25 cellular contexts compared by ENCODE assay signal in the genomic region with DNA sequence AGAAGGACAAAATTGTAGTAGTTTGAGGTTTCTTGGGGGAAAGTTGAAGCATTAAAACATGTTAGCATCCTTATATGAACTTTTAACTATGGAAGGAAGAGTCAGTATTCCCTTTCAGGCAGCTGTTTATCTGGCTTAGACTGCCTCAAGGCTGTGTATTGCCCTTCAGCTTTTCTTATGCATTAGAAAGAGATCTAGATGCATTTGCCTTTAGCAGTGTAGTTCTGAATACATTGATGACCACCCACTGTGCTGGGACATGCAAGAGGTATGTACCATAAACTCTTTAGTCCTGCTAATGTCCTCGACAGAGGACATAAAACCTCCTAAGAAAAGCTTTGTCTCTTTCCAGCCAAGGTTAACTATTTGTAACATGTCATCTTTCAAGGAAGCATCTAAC. TPM values are rescaled to one million over a fixed set of nuclear protein-coding genes. Genes with fewer than 3 reads are reported as not detected.
DNase-seq lines count a peak whose midpoint lies in the region; ATAC-seq and TF ChIP-seq lines count a peak whose summit lies in the region.
"Had no signal": no experiment of that assay in that cellular context is flagged by ENCODE, and none has a peak within 500 bp of the region (broad histone marks: within the 10 kb centered on the region; RNA-seq: fewer than 3 reads in every experiment).

No MANE protein-coding gene starts in this region.

- no peaks in the 10 kb centered on the region for H4K20me1 ChIP-seq in H9 (ENCODE audit: control insufficient read depth, insufficient read depth, insufficient read length)
- no peaks in the 10 kb centered on the region for H4K20me1 ChIP-seq in smooth muscle cell (ENCODE audit: low read depth)

- H3K9me3 ChIP-seq in H9 (ENCODE audit: control insufficient read depth, low read depth, low read length) (no peaks in the 10 kb centered on the region), iPS-20b (ENCODE audit: insufficient read depth, low read depth, low read length) (no peaks in the 10 kb centered on the region), smooth muscle cell (replicated peaks; ENCODE audit: low read depth) (no peaks in the 10 kb centered on the region)
- H3K9me3 ChIP-seq: ascending aorta, Peyer's patch, testis, vagina had no signal

- POLR2A ChIA-PET in WTC11 (lab: Charles Lee) = no interaction called here

- no peaks in the 10 kb centered on the region for H3K79me1 ChIP-seq in H9 (ENCODE audit: insufficient read depth, low read depth, low read length, poor library complexity, severe bottlenecking)

- H3K23ac ChIP-seq in H9 (ENCODE audit: insufficient read length, low read depth, low read length) = no peak overlapping the region

- no peaks in the 10 kb centered on the region for H3K27me3 ChIP-seq in H9 (ENCODE audit: insufficient read depth, low read length)
- H3K27me3 ChIP-seq in iPS-20b (ENCODE audit: insufficient read depth, low read length) = no peaks in the 10 kb centered on the region
- H3K27me3 ChIP-seq in smooth muscle cell (ENCODE audit: low read depth) = no peaks in the 10 kb centered on the region
- H3K27me3 ChIP-seq: ascending aorta, Peyer's patch, testis, vagina had no signal

- H3K9me3 Mint-ChIP-seq in H9 = no peaks in the 10 kb centered on the region
- no peaks in the 10 kb centered on the region for H3K9me3 Mint-ChIP-seq in WTC11
- H3K9me3 Mint-ChIP-seq: activated CD4-positive, alpha-beta memory T cell treated with anti-CD3 and anti-CD28 coated beads for 36 hours; activated naive CD8-positive, alpha-beta T cell treated with anti-CD3 and anti-CD28 coated beads for 36 hours; activated T-helper 2 cell treated with anti-CD3 and anti-CD28 coated beads, Interferon-gamma antibody, Interleukin-2, Interleukin-4, amounts not matched to agents 10 μg/mL and 5 μg/mL and 100 μg/mL, durations not matched to agents 14 hours and 24 hours and 36 hours; CD4-positive, alpha-beta memory T cell; central memory CD8-positive, alpha-beta T cell had no signal

- H3K27ac ChIP-seq in H9 (ENCODE audit: insufficient read length, low read depth, low read length) = peak overlapping the region; percentile 71
- peak overlapping the region; percentile 78 for H3K27ac ChIP-seq in iPS-20b (ENCODE audit: low read length)
- peak overlapping the region; percentile 35 for H3K27ac ChIP-seq in smooth muscle cell (ENCODE audit: low read depth)
- H3K27ac ChIP-seq: ascending aorta, epithelial cell of prostate, Peyer's patch, testis, vagina had no signal

- peaks cover 15% of the 10 kb centered on the region for H3F3A ChIP-seq in smooth muscle cell (ENCODE audit: low read depth)

- no peak overlapping the region for H3K18ac ChIP-seq in H9 (ENCODE audit: insufficient read length, low read depth, low read length)

- no peak overlapping the region for H2BK20ac ChIP-seq in H9 (ENCODE audit: low read depth, low read length, poor library complexity, severe bottlenecking)

- no CpG with 5 or more reads among the region's 1 CpG for WGBS in H9 (ENCODE audit: extremely low coverage, insufficient read length, low lambda C conversion rate)
- 43% methylated on average over 1 of the region's 1 CpG for WGBS in smooth muscle cell (ENCODE audit: low lambda C conversion rate)

- H2BK5ac ChIP-seq in H9 (ENCODE audit: insufficient read length, low read length) = no peak overlapping the region

- TF ChIP-seq CTCF in H9 (conservative IDR thresholded peaks at IDR 0.05) (no peak), WTC11 (IDR thresholded peaks at IDR 0.05) (no peak), smooth muscle cell (IDR thresholded peaks at IDR 0.05; ENCODE audit: borderline replicate concordance, insufficient read depth, poor library complexity, severe bottlenecking) (no peak)

- H3K27me3 Mint-ChIP-seq in H9 (ENCODE audit: low read depth) = no peaks in the 10 kb centered on the region
- no peaks in the 10 kb centered on the region for H3K27me3 Mint-ChIP-seq in WTC11 (ENCODE audit: low read depth)
- H3K27me3 Mint-ChIP-seq: activated CD4-positive, alpha-beta memory T cell treated with anti-CD3 and anti-CD28 coated beads for 36 hours; CD4-positive, alpha-beta memory T cell; central memory CD8-positive, alpha-beta T cell had no signal

- no peak overlapping the region for H2AK5ac ChIP-seq in H9 (ENCODE audit: insufficient read length, low read length)

- no peak overlapping the region for H3K14ac ChIP-seq in H9 (ENCODE audit: insufficient read depth, low read length)

- H4K8ac ChIP-seq in H9 (replicated peaks; ENCODE audit: insufficient read length, low read depth, low read length) = no peak overlapping the region

- H3K4me2 ChIP-seq in H9 (ENCODE audit: insufficient read depth, insufficient read length, low read length) = peak overlapping the region; percentile 53
- peak overlapping the region; percentile 95 for H3K4me2 ChIP-seq in smooth muscle cell

- peaks cover 4% of the 10 kb centered on the region for H3K23me2 ChIP-seq in H9 (ENCODE audit: insufficient read length, low read depth, low read length, poor library complexity, severe bottlenecking)

- no peak overlapping the region for H3T11ph ChIP-seq in H9 (ENCODE audit: low read length)

- H3K79me2 ChIP-seq in H9 (ENCODE audit: insufficient read depth, low read length) = peaks cover 5% of the 10 kb centered on the region; the same call in 1 of the 2 replicates
- H3K79me2 ChIP-seq in smooth muscle cell (ENCODE audit: low read depth) = peaks cover 67% of the 10 kb centered on the region

- H3K36me3 ChIP-seq in iPS-20b (ENCODE audit: insufficient read depth, low read depth, low read length) = peaks cover 38% of the 10 kb centered on the region
- peaks cover 14% of the 10 kb centered on the region for H3K36me3 ChIP-seq in smooth muscle cell (ENCODE audit: low read depth)

- peak; percentile 9; the same call in 1 of the 2 replicates for ATAC-seq in WTC11
- ATAC-seq: activated CD4-positive, CD25-positive, alpha-beta regulatory T cell treated with anti-CD3 and anti-CD28 coated beads, Interleukin-2, amount 50 U/mL, for 24 hours had no signal

- H4K91ac ChIP-seq in H9 (ENCODE audit: insufficient read length, low read depth, low read length) = no peak overlapping the region

- peak overlapping the region; percentile 86 for H3K4me3 ChIP-seq in iPS-20b (ENCODE audit: low read length)
- no peak overlapping the region for H3K4me3 ChIP-seq in smooth muscle cell
- H3K4me3 ChIP-seq: ascending aorta, Peyer's patch, testis, vagina had no signal

- H2AFZ ChIP-seq in H9 (ENCODE audit: low read length) = no peak overlapping the region
- no peak overlapping the region for H2AFZ ChIP-seq in smooth muscle cell (ENCODE audit: low read depth)

- H3K4me1 Mint-ChIP-seq in H9 = peaks cover 42% of the 10 kb centered on the region in 2 experiments
- H3K4me1 Mint-ChIP-seq in WTC11 = peaks cover 43% of the 10 kb centered on the region

- H3K4me1 ChIP-seq in H9 (ENCODE audit: insufficient read depth, low read length) (peaks cover 7% of the 10 kb centered on the region; the same call in 1 of the 2 replicates), iPS-20b (ENCODE audit: insufficient read depth, low read length) (peaks cover 42% of the 10 kb centered on the region), smooth muscle cell (ENCODE audit: low read depth) (peaks cover 27% of the 10 kb centered on the region)
- H3K4me1 ChIP-seq: testis had no signal

- no peak overlapping the region for H2BK120ac ChIP-seq in H9 (ENCODE audit: low read depth, low read length, poor library complexity, severe bottlenecking)

- H3K36me3 Mint-ChIP-seq in H9 (ENCODE audit: insufficient read depth in 1 of 3, low read depth in 3 of 3) (peaks cover 21 to 37% (median 29%) of the 10 kb centered on the region in 3 experiments), WTC11 (peaks cover 30% of the 10 kb centered on the region)

- peak overlapping the region in 1 of 2 experiments; percentile 14; a peak in 2 of 5 replicates for H3K4me3 Mint-ChIP-seq in H9
- H3K4me3 Mint-ChIP-seq in WTC11 = peak overlapping the region; percentile 51
- H3K4me3 Mint-ChIP-seq: activated CD4-positive, alpha-beta memory T cell treated with anti-CD3 and anti-CD28 coated beads for 36 hours; activated naive CD8-positive, alpha-beta T cell treated with anti-CD3 and anti-CD28 coated beads for 36 hours; central memory CD8-positive, alpha-beta T cell had no signal

- peak overlapping the region; percentile 19 for H3K9ac ChIP-seq in H9 (ENCODE audit: extremely low read depth, insufficient read length, low read length)
- H3K9ac ChIP-seq in iPS-20b (ENCODE audit: low read depth, low read length) = peak overlapping the region; percentile 63
- no peak overlapping the region for H3K9ac ChIP-seq in smooth muscle cell (ENCODE audit: low read depth)

- no peak overlapping the region for H3K4ac ChIP-seq in H9 (ENCODE audit: low read depth, low read length)

- H4K5ac ChIP-seq in H9 (ENCODE audit: insufficient read length, low read depth, low read length) = no peak overlapping the region

- H2BK12ac ChIP-seq in H9 (ENCODE audit: insufficient read length, low read depth, low read length) = no peak overlapping the region

- no peak for DNase-seq in H9
- no peak for DNase-seq in WTC11 (ENCODE audit: low spot score)
- DNase-seq in smooth muscle cell (lab: John Stamatoyannopoulos, UW; ENCODE audit: unreplicated experiment) = no peak
- DNase-seq in medulla oblongata (ENCODE audit: extremely low spot score) = no peak
- no peak for DNase-seq in pons (ENCODE audit: low spot score)
- DNase-seq in NCI-H187 treated with DMSO at 0.1 percent for 48 hours (lab: John Stamatoyannopoulos, UW) = no peak
- DNase-seq: activated CD4-positive, alpha-beta memory T cell treated with anti-CD3 and anti-CD28 coated beads for 36 hours; activated CD8-positive, alpha-beta memory T cell treated with anti-CD3 and anti-CD28 coated beads, Interleukin-2, amount 50 U/mL, for 48 hours; activated naive CD8-positive, alpha-beta T cell treated with anti-CD3 and anti-CD28 coated beads for 36 hours; CD4-positive, alpha-beta memory T cell; EL; NCI-H1048; NCI-H187; NCI-H524 treated with DMSO at 0.1 percent for 48 hours; Peyer's patch; stimulated activated CD4-positive, alpha-beta T cell treated with anti-CD3 and anti-CD28 coated beads, Interleukin-2, amount 100 ng/mL, for 48 hours; stimulated activated naive CD4-positive, alpha-beta T cell; testis had no signal

- H3K56ac ChIP-seq in H9 (ENCODE audit: insufficient read length, low read depth, low read length) = no peak overlapping the region

- CTCF ChIA-PET in WTC11 (lab: Charles Lee) = no interaction called here

- no peak overlapping the region for H2BK15ac ChIP-seq in H9 (ENCODE audit: low read depth, low read length)

- H3K27ac Mint-ChIP-seq in H9 = peak overlapping the region; percentile 49 to 95 (median 91)
- peak overlapping the region; percentile 95 for H3K27ac Mint-ChIP-seq in WTC11
- H3K27ac Mint-ChIP-seq: activated CD4-positive, alpha-beta memory T cell treated with anti-CD3 and anti-CD28 coated beads for 36 hours; activated naive CD8-positive, alpha-beta T cell treated with anti-CD3 and anti-CD28 coated beads for 36 hours; activated T-helper 2 cell treated with anti-CD3 and anti-CD28 coated beads, Interferon-gamma antibody, Interleukin-2, Interleukin-4, amounts not matched to agents 10 μg/mL and 5 μg/mL and 100 μg/mL, durations not matched to agents 14 hours and 24 hours and 36 hours had no signal

RNA-seq across cellular contexts. Expression of a gene that starts 2.9 kb away (rescaled TPM):
- total RNA-seq in H9 (2021) (19.6 and 20.3 TPM in 2 replicates), WTC11 (2021) (22.9 to 28.4 TPM (median 25.8 TPM) in 3 replicates), smooth muscle cell (24.1 and 51.7 TPM in 2 replicates)
- 49.8 and 52.1 TPM in 2 replicates for polyA plus RNA-seq in smooth muscle cell

RNA-seq across cellular contexts. Expression of a gene that starts 18.4 kb away (rescaled TPM):
- total RNA-seq in H9 (2021) (0.48 TPM in 1 of 2 replicates, not detected in the other), WTC11 (2021) (1.1 to 1.9 TPM (median 1.4 TPM) in 3 replicates), smooth muscle cell (4.8 and 5.2 TPM in 2 replicates)
- 5.2 and 9.6 TPM in 2 replicates for polyA plus RNA-seq in smooth muscle cell

RNA-seq across cellular contexts. Expression of a gene that starts 29.3 kb away (rescaled TPM):
- 57.6 and 60.3 TPM in 2 replicates for total RNA-seq in H9 (2021)
- total RNA-seq in WTC11 (2021) = 57.0 to 69.6 TPM (median 61.9 TPM) in 3 replicates
- 94.6 and 109 TPM in 2 replicates for total RNA-seq in smooth muscle cell
- 47.0 and 50.1 TPM in 2 replicates for polyA plus RNA-seq in smooth muscle cell
